ENCODE assay signal across 17 cellular contexts in genomic region chr9:72947987-72948465, GRCh38. TPM values are rescaled to one million over a fixed set of nuclear protein-coding genes. Genes with fewer than 3 reads are reported as not detected.
DNase-seq lines count a peak whose midpoint lies in the region; ATAC-seq and TF ChIP-seq lines count a peak whose summit lies in the region.
"Had no signal": no experiment of that assay in that cellular context is flagged by ENCODE, and none has a peak within 500 bp of the region (broad histone marks: within the 10 kb centered on the region; RNA-seq: fewer than 3 reads in every experiment).

No MANE protein-coding gene starts in this region.

- H3K4me1 Mint-ChIP-seq in natural killer cell: peaks cover 5 to 10% of the 10 kb centered on the region in 2 donors

- no peak overlapping the region for H3K4me3 Mint-ChIP-seq in natural killer cell
- H3K4me3 Mint-ChIP-seq: CD8-positive, alpha-beta memory T cell; H9 had no signal

- DNase-seq in DMS53 (lab: John Stamatoyannopoulos, UW) (peak; percentile 37), DMS53 treated with DMSO at 0.1 percent for 48 hours (lab: John Stamatoyannopoulos, UW; ENCODE audit: unreplicated experiment) (no peak), mucosa of descending colon (no peak), tibial nerve (ENCODE audit: low spot score in 2 of 2) (no peak), natural killer cell (no peak), dorsolateral prefrontal cortex (no peak)
- DNase-seq in activated naive CD4-positive, alpha-beta T cell (lab: John Stamatoyannopoulos, UW): no peak
- DNase-seq: activated CD4-positive, CD25-positive, alpha-beta regulatory T cell; CD8-positive, alpha-beta memory T cell; GF-D8; H9; NCI-H2171 treated with DMSO at 0.1 percent for 48 hours; PC-3; right cardiac atrium; stimulated activated naive CD4-positive, alpha-beta T cell had no signal

- H3K27ac Mint-ChIP-seq in natural killer cell: no peak overlapping the region
- H3K27ac Mint-ChIP-seq: CD8-positive, alpha-beta memory T cell; H9 had no signal

- H3K4me3 ChIP-seq in endocrine pancreas (ENCODE audit: control insufficient read depth, insufficient read depth, low read length) (peak overlapping the region; percentile 97), mucosa of descending colon (no peak overlapping the region), tibial nerve (peak overlapping the region in 3 of 4 donors; percentile 1 to 36 (median 6)), dorsolateral prefrontal cortex (no peak overlapping the region)

- H3K36me3 ChIP-seq in endocrine pancreas (ENCODE audit: control insufficient read depth, insufficient read depth, low read length) (no peaks in the 10 kb centered on the region), mucosa of descending colon (ENCODE audit: low read depth) (no peaks in the 10 kb centered on the region), tibial nerve (no peaks in the 10 kb centered on the region)

- intact Hi-C loops in mucosa of descending colon (cut with DNase I, micrococcal nuclease): no loop called here
- intact Hi-C loops in natural killer cell (cut with micrococcal nuclease): no loop called here
- intact Hi-C loops in dorsolateral prefrontal cortex (cut with DNase I): no loop called here

- TF ChIP-seq POLR2A in tibial nerve (IDR thresholded peaks at IDR 0.05): no peak

- 43 to 53% methylated on average over 3 of the region's 3 CpGs for WGBS in tibial nerve, 2 donors

- peaks cover 22 to 46% of the 10 kb centered on the region in 2 donors for H3K27me3 Mint-ChIP-seq in natural killer cell (ENCODE audit: low read depth in 2 of 2)

- no peak overlapping the region for H3K9ac ChIP-seq in endocrine pancreas (ENCODE audit: control insufficient read depth, insufficient read depth, low read length)

- H3K9me3 Mint-ChIP-seq in natural killer cell: no peaks in the 10 kb centered on the region
- H3K9me3 Mint-ChIP-seq: H9 had no signal

- H3K4me1 ChIP-seq in endocrine pancreas (ENCODE audit: control insufficient read depth, insufficient read depth, low read length) (peaks cover 41% of the 10 kb centered on the region), mucosa of descending colon (ENCODE audit: low read depth) (peaks cover 28% of the 10 kb centered on the region), tibial nerve (peaks cover 0 to 44% (median 8%) of the 10 kb centered on the region in 4 donors)

- no peak for TF ChIP-seq CTCF in mucosa of descending colon (IDR thresholded peaks at IDR 0.05)
- no peak for TF ChIP-seq CTCF in tibial nerve (IDR thresholded peaks at IDR 0.05)
- TF ChIP-seq CTCF in natural killer cell (IDR thresholded peaks at IDR 0.05): no peak
- no peak for TF ChIP-seq CTCF in dorsolateral prefrontal cortex (IDR thresholded peaks at IDR 0.05 in 54 of 56, conservative IDR thresholded peaks at IDR 0.05 in 2 of 56; ENCODE audit: low read depth in 1 of 56, partially characterized antibody in 56 of 56)

- no peaks in the 10 kb centered on the region for H3K9me3 ChIP-seq in endocrine pancreas (ENCODE audit: control insufficient read depth, low read length)
- H3K9me3 ChIP-seq in mucosa of descending colon: no peaks in the 10 kb centered on the region
- H3K9me3 ChIP-seq in tibial nerve: no peaks in the 10 kb centered on the region

- H3K27ac ChIP-seq in tibial nerve (peak overlapping the region; percentile 61 to 91 (median 83)), dorsolateral prefrontal cortex (no peak overlapping the region)
- H3K27ac ChIP-seq: 22Rv1 had no signal

- no peaks in the 10 kb centered on the region for H3K36me3 Mint-ChIP-seq in natural killer cell
- H3K36me3 Mint-ChIP-seq: CD8-positive, alpha-beta memory T cell had no signal

- peak; percentile 16 for ATAC-seq in mucosa of descending colon
- ATAC-seq in natural killer cell: no peak
- ATAC-seq: PC-3, right cardiac atrium had no signal

- no peak for TF ChIP-seq EP300 in tibial nerve (IDR thresholded peaks at IDR 0.05)

- H3K27me3 ChIP-seq in endocrine pancreas (ENCODE audit: control insufficient read depth, insufficient read depth, low read length) (no peaks in the 10 kb centered on the region), tibial nerve (no peaks in the 10 kb centered on the region), dorsolateral prefrontal cortex (peaks cover 0 to 3% (median 0%) of the 10 kb centered on the region in 45 donors)

RNA-seq across cellular contexts. Expression of gene ALDH1A1, which starts 4.8 kb away (rescaled TPM):
- 100 to 1,000 TPM in 1 of 3 donors, 10 to 100 TPM in 2; 72.9 to 173 (median 84.1) TPM for total RNA-seq in mucosa of descending colon
- total RNA-seq in tibial nerve: 100 to 1,000 TPM in 3 of 4 donors, 10 to 100 TPM in 1; 86.4 to 247 (median 156) TPM
- 1 to 10 TPM in 1 of 3 donors, under 1 TPM in 1, not detected in 1; 0.57 to 1.7 TPM for total RNA-seq in natural killer cell
- total RNA-seq in dorsolateral prefrontal cortex: 100 to 1,000 TPM in 3 of 120 experiments, 10 to 100 TPM in 117; 18.5 to 112 (median 47.3) TPM
- total RNA-seq: PC-3 had no signal

Comparison
In these comparisons a context has a peak if more than half of its experiments do, and no peak if none do; other contexts are left out.
1. H3K4me3 ChIP-seq: peak in endocrine pancreas (single experiment) and tibial nerve (3 of 4); none in mucosa of descending colon (single experiment) and dorsolateral prefrontal cortex (0 of 59).
2. H3K27ac ChIP-seq: peak in tibial nerve (4 of 4); none in dorsolateral prefrontal cortex (0 of 59).
3. RNA of gene ALDH1A1, which starts 4.8 kb away (total RNA-seq): 86.4 to 247 TPM in tibial nerve, 72.9 to 173 TPM in mucosa of descending colon and 18.5 to 112 TPM in dorsolateral prefrontal cortex; 0.57 to 1.7 TPM in natural killer cell; every median in the first group is over 4 times any median in the second.